Comparison of ENCODE assay signal across 1 cellular context in the genomic region with DNA sequence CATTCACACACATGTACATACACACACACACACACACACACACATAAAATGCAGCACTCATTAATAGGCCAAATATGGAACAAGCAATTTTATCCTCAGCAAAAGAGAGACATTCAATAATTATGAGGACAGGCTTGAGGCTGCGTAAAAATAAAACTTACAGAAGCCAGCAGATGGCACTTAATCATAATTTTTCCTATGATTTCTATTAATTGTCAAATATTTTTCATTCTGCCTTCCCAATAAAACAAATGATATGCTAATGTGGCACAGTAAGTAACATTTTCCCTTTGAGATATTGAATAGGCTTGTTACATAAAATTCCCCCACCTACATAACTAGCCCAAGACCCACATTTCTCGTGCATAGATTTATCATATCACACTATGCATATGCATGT.
TF ChIP-seq lines count a peak whose summit lies in the region.

No MANE protein-coding gene starts in this region.

TF ChIP-seq in WTC11, 78 proteins besides CTCF, POLR2A, EP300 and RAD21 (continued from another document):
- TF ChIP-seq, protein P1, sequence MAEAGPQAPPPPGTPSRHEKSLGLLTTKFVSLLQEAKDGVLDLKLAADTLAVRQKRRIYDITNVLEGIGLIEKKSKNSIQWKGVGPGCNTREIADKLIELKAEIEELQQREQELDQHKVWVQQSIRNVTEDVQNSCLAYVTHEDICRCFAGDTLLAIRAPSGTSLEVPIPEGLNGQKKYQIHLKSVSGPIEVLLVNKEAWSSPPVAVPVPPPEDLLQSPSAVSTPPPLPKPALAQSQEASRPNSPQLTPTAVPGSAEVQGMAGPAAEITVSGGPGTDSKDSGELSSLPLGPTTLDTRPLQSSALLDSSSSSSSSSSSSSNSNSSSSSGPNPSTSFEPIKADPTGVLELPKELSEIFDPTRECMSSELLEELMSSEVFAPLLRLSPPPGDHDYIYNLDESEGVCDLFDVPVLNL (CRISPR knock-in tag; IDR thresholded peaks at IDR 0.05; ENCODE audit: borderline replicate concordance, low read depth): no peak
- TF ChIP-seq JAZF1 (CRISPR knock-in tag; IDR thresholded peaks at IDR 0.05): no peak
- TF ChIP-seq, protein P2, sequence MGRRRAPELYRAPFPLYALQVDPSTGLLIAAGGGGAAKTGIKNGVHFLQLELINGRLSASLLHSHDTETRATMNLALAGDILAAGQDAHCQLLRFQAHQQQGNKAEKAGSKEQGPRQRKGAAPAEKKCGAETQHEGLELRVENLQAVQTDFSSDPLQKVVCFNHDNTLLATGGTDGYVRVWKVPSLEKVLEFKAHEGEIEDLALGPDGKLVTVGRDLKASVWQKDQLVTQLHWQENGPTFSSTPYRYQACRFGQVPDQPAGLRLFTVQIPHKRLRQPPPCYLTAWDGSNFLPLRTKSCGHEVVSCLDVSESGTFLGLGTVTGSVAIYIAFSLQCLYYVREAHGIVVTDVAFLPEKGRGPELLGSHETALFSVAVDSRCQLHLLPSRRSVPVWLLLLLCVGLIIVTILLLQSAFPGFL (CRISPR knock-in tag; IDR thresholded peaks at IDR 0.05; ENCODE audit: borderline replicate concordance): no peak
- no peak for TF ChIP-seq SMAD3 (CRISPR knock-in tag; IDR thresholded peaks at IDR 0.05; ENCODE audit: borderline replicate concordance)
- no peak for TF ChIP-seq NFYB (CRISPR knock-in tag; conservative IDR thresholded peaks at IDR 0.05; ENCODE audit: low read depth)
- TF ChIP-seq, protein P3, sequence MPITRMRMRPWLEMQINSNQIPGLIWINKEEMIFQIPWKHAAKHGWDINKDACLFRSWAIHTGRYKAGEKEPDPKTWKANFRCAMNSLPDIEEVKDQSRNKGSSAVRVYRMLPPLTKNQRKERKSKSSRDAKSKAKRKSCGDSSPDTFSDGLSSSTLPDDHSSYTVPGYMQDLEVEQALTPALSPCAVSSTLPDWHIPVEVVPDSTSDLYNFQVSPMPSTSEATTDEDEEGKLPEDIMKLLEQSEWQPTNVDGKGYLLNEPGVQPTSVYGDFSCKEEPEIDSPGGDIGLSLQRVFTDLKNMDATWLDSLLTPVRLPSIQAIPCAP (CRISPR knock-in tag; IDR thresholded peaks at IDR 0.05): no peak
- TF ChIP-seq, protein P4, sequence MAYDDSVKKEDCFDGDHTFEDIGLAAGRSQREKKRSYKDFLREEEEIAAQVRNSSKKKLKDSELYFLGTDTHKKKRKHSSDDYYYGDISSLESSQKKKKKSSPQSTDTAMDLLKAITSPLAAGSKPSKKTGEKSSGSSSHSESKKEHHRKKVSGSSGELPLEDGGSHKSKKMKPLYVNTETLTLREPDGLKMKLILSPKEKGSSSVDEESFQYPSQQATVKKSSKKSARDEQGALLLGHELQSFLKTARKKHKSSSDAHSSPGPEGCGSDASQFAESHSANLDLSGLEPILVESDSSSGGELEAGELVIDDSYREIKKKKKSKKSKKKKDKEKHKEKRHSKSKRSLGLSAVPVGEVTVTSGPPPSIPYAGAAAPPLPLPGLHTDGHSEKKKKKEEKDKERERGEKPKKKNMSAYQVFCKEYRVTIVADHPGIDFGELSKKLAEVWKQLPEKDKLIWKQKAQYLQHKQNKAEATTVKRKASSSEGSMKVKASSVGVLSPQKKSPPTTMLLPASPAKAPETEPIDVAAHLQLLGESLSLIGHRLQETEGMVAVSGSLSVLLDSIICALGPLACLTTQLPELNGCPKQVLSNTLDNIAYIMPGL (CRISPR knock-in tag; IDR thresholded peaks at IDR 0.05): no peak
- TF ChIP-seq, protein P5, sequence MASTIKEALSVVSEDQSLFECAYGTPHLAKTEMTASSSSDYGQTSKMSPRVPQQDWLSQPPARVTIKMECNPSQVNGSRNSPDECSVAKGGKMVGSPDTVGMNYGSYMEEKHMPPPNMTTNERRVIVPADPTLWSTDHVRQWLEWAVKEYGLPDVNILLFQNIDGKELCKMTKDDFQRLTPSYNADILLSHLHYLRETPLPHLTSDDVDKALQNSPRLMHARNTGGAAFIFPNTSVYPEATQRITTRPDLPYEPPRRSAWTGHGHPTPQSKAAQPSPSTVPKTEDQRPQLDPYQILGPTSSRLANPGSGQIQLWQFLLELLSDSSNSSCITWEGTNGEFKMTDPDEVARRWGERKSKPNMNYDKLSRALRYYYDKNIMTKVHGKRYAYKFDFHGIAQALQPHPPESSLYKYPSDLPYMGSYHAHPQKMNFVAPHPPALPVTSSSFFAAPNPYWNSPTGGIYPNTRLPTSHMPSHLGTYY (CRISPR knock-in tag; IDR thresholded peaks at IDR 0.05): no peak
- TF ChIP-seq SMAD4 (CRISPR knock-in tag; IDR thresholded peaks at IDR 0.05): no peak
- no peak for TF ChIP-seq ETV6 (CRISPR knock-in tag; IDR thresholded peaks at IDR 0.05)
